Comparison of ENCODE assay signal across 15 cellular contexts in genomic region chr2:196137271-196137670, GRCh38. TPM values are rescaled to one million over a fixed set of nuclear protein-coding genes. Genes with fewer than 3 reads are reported as not detected.
A peak's percentile ranks its signal among the peaks of the same experiment; 100 is the strongest.
DNase-seq lines count a peak whose midpoint lies in the region; ATAC-seq and TF ChIP-seq lines count a peak whose summit lies in the region.
"Had no signal": no experiment of that assay in that cellular context is flagged by ENCODE, and none has a peak within 500 bp of the region (broad histone marks: within the 10 kb centered on the region; RNA-seq: fewer than 3 reads in every experiment).

No MANE protein-coding gene starts in this region.

- H2BK5ac ChIP-seq in mesenchymal stem cell (ENCODE audit: low read depth, low read length, poor library complexity, severe bottlenecking): no peak overlapping the region

- peaks cover 32% of the 10 kb centered on the region for H3K4me1 ChIP-seq in CD8-positive, alpha-beta T cell (ENCODE audit: insufficient read depth, low read length)
- H3K4me1 ChIP-seq in HUES48 (ENCODE audit: control insufficient read depth, insufficient read depth, low read length) (peaks cover 8% of the 10 kb centered on the region; the same call in 1 of the 2 replicates), mesenchymal stem cell (ENCODE audit: control insufficient read depth, insufficient read depth, low read depth, low read length) (no peaks in the 10 kb centered on the region), HAP-1 (no peaks in the 10 kb centered on the region; the same call in 1 of the 2 replicates)
- H3K4me1 ChIP-seq: BLaER1 had no signal

- no peak overlapping the region for H3K4me3 ChIP-seq in CD8-positive, alpha-beta T cell (ENCODE audit: low read depth, low read length)
- H3K4me3 ChIP-seq in HUES48 (ENCODE audit: low read depth, low read length): no peak overlapping the region
- H3K4me3 ChIP-seq in mesenchymal stem cell (ENCODE audit: insufficient read depth in 1 of 2, low read depth in 1 of 2, low read length in 2 of 2): no peak overlapping the region
- no peak overlapping the region for H3K4me3 ChIP-seq in HAP-1
- H3K4me3 ChIP-seq: BLaER1 had no signal

- no peaks in the 10 kb centered on the region for H3K27me3 Mint-ChIP-seq in CD8-positive, alpha-beta T cell (ENCODE audit: low read depth)
- H3K27me3 Mint-ChIP-seq in activated naive CD8-positive, alpha-beta T cell treated with anti-CD3 and anti-CD28 coated beads for 36 hours: no peaks in the 10 kb centered on the region

- DNase-seq in CD8-positive, alpha-beta T cell: no peak
- no peak for DNase-seq in activated naive CD8-positive, alpha-beta T cell treated with anti-CD3 and anti-CD28 coated beads for 36 hours
- DNase-seq in mesenchymal stem cell: no peak
- no peak for DNase-seq in AG08396 (ENCODE audit: low spot score)
- DNase-seq in HAP-1 (ENCODE audit: low spot score in 2 of 2): no peak
- DNase-seq in nucleus accumbens (lab: John Stamatoyannopoulos, UW): no peak
- DNase-seq: DMS53, glutamatergic neuron, HCEC 1CT, islet precursor cell, KG1, NCI-H446 treated with DMSO at 0.1 percent for 48 hours had no signal

- no peaks in the 10 kb centered on the region for H3K27me3 ChIP-seq in CD8-positive, alpha-beta T cell (ENCODE audit: insufficient read depth, low read length)
- H3K27me3 ChIP-seq in HUES48 (ENCODE audit: control insufficient read depth, insufficient read depth, low read length): no peaks in the 10 kb centered on the region
- H3K27me3 ChIP-seq in mesenchymal stem cell (ENCODE audit: control insufficient read depth in 1 of 2, insufficient read depth in 1 of 2, low read length in 2 of 2): no peaks in the 10 kb centered on the region
- no peaks in the 10 kb centered on the region for H3K27me3 ChIP-seq in HAP-1 (ENCODE audit: low read depth)
- H3K27me3 ChIP-seq: BLaER1 had no signal

- H3K36me3 Mint-ChIP-seq in CD8-positive, alpha-beta T cell: peaks cover 94% of the 10 kb centered on the region
- peaks cover 89% of the 10 kb centered on the region for H3K36me3 Mint-ChIP-seq in activated naive CD8-positive, alpha-beta T cell treated with anti-CD3 and anti-CD28 coated beads for 36 hours

- peaks cover 5% of the 10 kb centered on the region for H3K79me1 ChIP-seq in mesenchymal stem cell (replicated peaks; ENCODE audit: low read length, poor library complexity, severe bottlenecking)

- H2AK5ac ChIP-seq in mesenchymal stem cell (ENCODE audit: low read length, severe bottlenecking): no peak overlapping the region

- intact Hi-C loops in CD8-positive, alpha-beta T cell (cut with DNase I, micrococcal nuclease): no loop called here

- peaks cover 51% of the 10 kb centered on the region for H3K36me3 ChIP-seq in CD8-positive, alpha-beta T cell (ENCODE audit: insufficient read depth, low read length)
- H3K36me3 ChIP-seq in HUES48 (ENCODE audit: control insufficient read depth, insufficient read depth, low read length) (peaks cover 43% of the 10 kb centered on the region), mesenchymal stem cell (ENCODE audit: control insufficient read depth in 1 of 2, insufficient read depth in 2 of 2, low read depth in 1 of 2, low read length in 2 of 2) (peaks cover 26 to 79% of the 10 kb centered on the region in 2 experiments), HAP-1 (replicated peaks) (peaks cover 7% of the 10 kb centered on the region; the same call in 1 of the 2 replicates)

- no peak overlapping the region for H4K91ac ChIP-seq in mesenchymal stem cell (ENCODE audit: low read length)

- POLR2A ChIA-PET in CD8-positive, alpha-beta T cell (lab: Charles Lee): interaction anchor here (1.4 kb wide), 1 partner anchor 12 kb away, joined by 3 read pairs; no protein-coding TSS in a partner anchor

- no peak overlapping the region for H2BK15ac ChIP-seq in mesenchymal stem cell (ENCODE audit: low read depth, poor library complexity, severe bottlenecking)

- no peak overlapping the region for H3K18ac ChIP-seq in mesenchymal stem cell (ENCODE audit: low read depth in 1 of 2, low read length in 2 of 2)

- no peak overlapping the region for H2AFZ ChIP-seq in mesenchymal stem cell (ENCODE audit: low read depth, low read length)

- peak overlapping the region; percentile 81 for H3K27ac Mint-ChIP-seq in CD8-positive, alpha-beta T cell
- H3K27ac Mint-ChIP-seq in activated naive CD8-positive, alpha-beta T cell treated with anti-CD3 and anti-CD28 coated beads for 36 hours: peak overlapping the region; percentile 65

- no peak for ATAC-seq in CD8-positive, alpha-beta T cell
- no peak for ATAC-seq in GM18907 (IDR thresholded peaks at IDR 0.05; ENCODE audit: unreplicated experiment)

- in situ Hi-C loops in HAP-1 (cut with MboI; ENCODE audit: low sequenced_read_pairs): loop anchor here (10.0 kb wide), 2 partner anchors 138 to 618 kb away; no protein-coding TSS in a partner anchor

- H3K4me3 Mint-ChIP-seq in CD8-positive, alpha-beta T cell: no peak overlapping the region
- no peak overlapping the region for H3K4me3 Mint-ChIP-seq in activated naive CD8-positive, alpha-beta T cell treated with anti-CD3 and anti-CD28 coated beads for 36 hours

- no peak overlapping the region for H3K23ac ChIP-seq in mesenchymal stem cell (ENCODE audit: low read length in 2 of 2)

- H3K9ac ChIP-seq in HUES48 (ENCODE audit: low read depth, low read length) (no peak overlapping the region), mesenchymal stem cell (ENCODE audit: low read length) (peak overlapping the region; percentile 26)
- H3K9ac ChIP-seq: BLaER1 had no signal

- no peak overlapping the region for H2BK120ac ChIP-seq in mesenchymal stem cell (ENCODE audit: low read depth, low read length)

- H3K9me3 ChIP-seq in CD8-positive, alpha-beta T cell (ENCODE audit: low read length): no peaks in the 10 kb centered on the region
- peaks cover 19% of the 10 kb centered on the region for H3K9me3 ChIP-seq in HUES48 (ENCODE audit: control insufficient read depth, insufficient read depth, low read length)
- peaks cover 10% of the 10 kb centered on the region for H3K9me3 ChIP-seq in mesenchymal stem cell (ENCODE audit: control insufficient read depth, low read length)
- H3K9me3 ChIP-seq in HAP-1: no peaks in the 10 kb centered on the region

- no CpG with 5 or more reads among the region's 2 CpGs for WGBS in mesenchymal stem cell

- no peak overlapping the region for H3K4me2 ChIP-seq in mesenchymal stem cell (ENCODE audit: low read length, poor library complexity, severe bottlenecking)
- H3K4me2 ChIP-seq: BLaER1 had no signal

- H2BK12ac ChIP-seq in mesenchymal stem cell (ENCODE audit: low read length in 2 of 2): no peak overlapping the region

- H3K4ac ChIP-seq in mesenchymal stem cell (ENCODE audit: low read depth in 1 of 2, low read length in 2 of 2): no peak overlapping the region

- TF ChIP-seq CTCF in CD8-positive, alpha-beta T cell (IDR thresholded peaks at IDR 0.05): no peak

- no peak overlapping the region for H3K27ac ChIP-seq in CD8-positive, alpha-beta T cell (ENCODE audit: low read depth, low read length)
- H3K27ac ChIP-seq in HUES48 (ENCODE audit: low read depth, low read length) (peak overlapping the region; percentile 9), mesenchymal stem cell (ENCODE audit: low read length, poor library complexity, severe bottlenecking) (no peak overlapping the region)
- H3K27ac ChIP-seq: BLaER1 had no signal

- no peak overlapping the region for H3K14ac ChIP-seq in mesenchymal stem cell (ENCODE audit: low read length in 2 of 2)

- CTCF ChIA-PET in CD8-positive, alpha-beta T cell (lab: Charles Lee): interaction anchor here (0.8 kb wide), 1 partner anchor 140 kb away, joined by 3 read pairs; no protein-coding TSS in a partner anchor

- no peak overlapping the region for H4K8ac ChIP-seq in mesenchymal stem cell (ENCODE audit: low read length)

- H3K9me3 Mint-ChIP-seq in CD8-positive, alpha-beta T cell: peaks cover 19% of the 10 kb centered on the region
- H3K9me3 Mint-ChIP-seq in activated naive CD8-positive, alpha-beta T cell treated with anti-CD3 and anti-CD28 coated beads for 36 hours: peaks cover 18% of the 10 kb centered on the region

- H3K4me1 Mint-ChIP-seq in CD8-positive, alpha-beta T cell (ENCODE audit: low read depth): peaks cover 61% of the 10 kb centered on the region
- peaks cover 39% of the 10 kb centered on the region for H3K4me1 Mint-ChIP-seq in activated naive CD8-positive, alpha-beta T cell treated with anti-CD3 and anti-CD28 coated beads for 36 hours

RNA-seq across cellular contexts. Expression of gene STK17B, which starts 34.1 kb away (rescaled TPM):
- total RNA-seq in CD8-positive, alpha-beta T cell: 100 to 1,000 TPM; 582 to 601 TPM
- total RNA-seq in activated naive CD8-positive, alpha-beta T cell treated with anti-CD3 and anti-CD28 coated beads for 36 hours: 100 to 1,000 TPM; 151 to 157 TPM
- 31.0 TPM for polyA plus RNA-seq in mesenchymal stem cell (2013, experiment 1 of 2)
- polyA plus RNA-seq in mesenchymal stem cell (2013, experiment 2 of 2): 33.9 TPM
